ENCODE assay signal across 15 cellular contexts in genomic region chr1:167456926-167457325, GRCh38.
DNase-seq lines count a peak whose midpoint lies in the region; ATAC-seq and TF ChIP-seq lines count a peak whose summit lies in the region.
"Had no signal": no experiment of that assay in that cellular context is flagged by ENCODE, and none has a peak within 500 bp of the region (broad histone marks: within the 10 kb centered on the region; RNA-seq: fewer than 3 reads in every experiment).

No MANE protein-coding gene starts in this region.

- H3K4me3 Mint-ChIP-seq in CD4-positive, CD25-positive, alpha-beta regulatory T cell = peak overlapping the region; percentile 86 to 92 (median 90)
- peak overlapping the region; percentile 83 for H3K4me3 Mint-ChIP-seq in CD8-positive, alpha-beta T cell

- intact Hi-C loops in CD8-positive, alpha-beta T cell (cut with DNase I, micrococcal nuclease) = loop anchor here (2.0 to 10.0 kb wide), 4 partner anchors 14 to 178 kb away; partner anchors contain the start of gene RCSD1 (in 1 of the 2)

- H3K27me3 ChIP-seq in CD4-positive, CD25-positive, alpha-beta regulatory T cell (ENCODE audit: control insufficient read depth, insufficient read depth, low read length) = no peaks in the 10 kb centered on the region
- no peaks in the 10 kb centered on the region for H3K27me3 ChIP-seq in CD8-positive, alpha-beta T cell (ENCODE audit: insufficient read depth, low read length)
- H3K27me3 ChIP-seq: pancreas, tibial nerve had no signal

- no peak for DNase-seq in CD4-positive, CD25-positive, alpha-beta regulatory T cell
- DNase-seq in CD8-positive, alpha-beta T cell = no peak
- DNase-seq in activated T-cell treated with anti-CD3 and anti-CD28 coated beads, Interleukin-2, amount 50 U/mL, for 48 hours = peak; percentile 18 to 21
- DNase-seq in mesenteric fat pad (ENCODE audit: low spot score) (peak; percentile 72), NCI-H1694 treated with DMSO at 0.1 percent for 48 hours (lab: John Stamatoyannopoulos, UW) (no peak), HEK293T (ENCODE audit: extremely low spot score) (no peak)
- DNase-seq: activated CD4-positive, alpha-beta T cell treated with anti-CD3 and anti-CD28 coated beads, Interleukin-2, amount 50 U/mL, for 1 hour; cerebellar nuclear complex; NCI-H2029; OCI-M1; pancreas; small intestine had no signal

- no peaks in the 10 kb centered on the region for H3K27me3 Mint-ChIP-seq in CD4-positive, CD25-positive, alpha-beta regulatory T cell
- no peaks in the 10 kb centered on the region for H3K27me3 Mint-ChIP-seq in CD8-positive, alpha-beta T cell (ENCODE audit: low read depth)

- TF ChIP-seq CTCF in CD8-positive, alpha-beta T cell (IDR thresholded peaks at IDR 0.05) = no peak

- no peak for ATAC-seq in CD4-positive, CD25-positive, alpha-beta regulatory T cell (ENCODE audit: low read depth in 2 of 2)
- no peak for ATAC-seq in CD8-positive, alpha-beta T cell
- ATAC-seq in HG03159 (IDR thresholded peaks at IDR 0.05; ENCODE audit: unreplicated experiment) = no peak
- ATAC-seq: pancreas had no signal

- H3K4me1 ChIP-seq in CD4-positive, CD25-positive, alpha-beta regulatory T cell (ENCODE audit: control insufficient read depth, insufficient read depth, low read length, poor library complexity, severe bottlenecking) = peaks cover 74% of the 10 kb centered on the region
- peaks cover 67% of the 10 kb centered on the region for H3K4me1 ChIP-seq in CD8-positive, alpha-beta T cell (ENCODE audit: insufficient read depth, low read length)

- peaks cover 46 to 82% (median 58%) of the 10 kb centered on the region in 4 donors for H3K4me1 Mint-ChIP-seq in CD4-positive, CD25-positive, alpha-beta regulatory T cell
- peaks cover 77% of the 10 kb centered on the region for H3K4me1 Mint-ChIP-seq in CD8-positive, alpha-beta T cell (ENCODE audit: low read depth)

- H3K36me3 ChIP-seq in CD4-positive, CD25-positive, alpha-beta regulatory T cell (ENCODE audit: control insufficient read depth, insufficient read depth, low read length) = peaks cover 23% of the 10 kb centered on the region
- H3K36me3 ChIP-seq in CD8-positive, alpha-beta T cell (ENCODE audit: insufficient read depth, low read length) = no peaks in the 10 kb centered on the region
- H3K36me3 ChIP-seq: BLaER1, pancreas, tibial nerve had no signal

- CTCF ChIA-PET in CD8-positive, alpha-beta T cell (lab: Charles Lee) = interaction anchor here (0.6 to 4.6 kb wide), 9 partner anchors 9 to 73 kb away, joined by 3 to 27 read pairs (median 4); partner anchors contain the start of gene CD247
- CTCF ChIA-PET in HEK293T (lab: Yijun Ruan, JAX) = interaction anchor here (0.6 kb wide), 1 partner anchor 212 kb away, joined by 4 read pairs; no protein-coding TSS in a partner anchor

- no peaks in the 10 kb centered on the region for H3K9me3 ChIP-seq in CD4-positive, CD25-positive, alpha-beta regulatory T cell (ENCODE audit: control insufficient read depth in 2 of 2, low read length in 2 of 2)
- no peaks in the 10 kb centered on the region for H3K9me3 ChIP-seq in CD8-positive, alpha-beta T cell (ENCODE audit: low read length)
- H3K9me3 ChIP-seq: BLaER1, pancreas, tibial nerve had no signal

- peak overlapping the region; percentile 80 for H3K4me3 ChIP-seq in CD4-positive, CD25-positive, alpha-beta regulatory T cell (ENCODE audit: low read depth, low read length)
- no peak overlapping the region for H3K4me3 ChIP-seq in CD8-positive, alpha-beta T cell (ENCODE audit: low read depth, low read length)

- POLR2A ChIA-PET in CD8-positive, alpha-beta T cell (lab: Charles Lee) = interaction anchor here (1.0 to 4.1 kb wide), 7 partner anchors 10 to 61 kb away, joined by 3 to 49 read pairs (median 10); partner anchors contain the start of gene CD247
- POLR2A ChIA-PET in HEK293T (lab: Yijun Ruan, JAX) = interaction anchor here (0.6 to 2.6 kb wide), 2 partner anchors 12 to 96 kb away, joined by 3 to 12 read pairs; partner anchors contain the start of gene CREG1

- H3K27ac Mint-ChIP-seq in CD4-positive, CD25-positive, alpha-beta regulatory T cell = peak overlapping the region; percentile 57 to 91 (median 90)
- peak overlapping the region; percentile 95 for H3K27ac Mint-ChIP-seq in CD8-positive, alpha-beta T cell

- no peaks in the 10 kb centered on the region for H3K9me3 Mint-ChIP-seq in CD4-positive, CD25-positive, alpha-beta regulatory T cell
- no peaks in the 10 kb centered on the region for H3K9me3 Mint-ChIP-seq in CD8-positive, alpha-beta T cell

- peaks cover 7% of the 10 kb centered on the region for H3K36me3 Mint-ChIP-seq in CD4-positive, CD25-positive, alpha-beta regulatory T cell
- H3K36me3 Mint-ChIP-seq in CD8-positive, alpha-beta T cell = peaks cover 44% of the 10 kb centered on the region

- peak overlapping the region; percentile 98 for H3K27ac ChIP-seq in CD4-positive, CD25-positive, alpha-beta regulatory T cell (ENCODE audit: insufficient read depth, low read length, poor library complexity, severe bottlenecking)
- H3K27ac ChIP-seq in CD8-positive, alpha-beta T cell (ENCODE audit: low read depth, low read length) = no peak overlapping the region
- H3K27ac ChIP-seq: BLaER1 had no signal

TF ChIP-seq in HEK293T, 16 proteins besides CTCF, POLR2A, EP300 and RAD21:
- TF ChIP-seq ELF4 (IDR thresholded peaks at IDR 0.05) (no peak), FOXK2 (IDR thresholded peaks at IDR 0.05) (no peak), FOXA1 (IDR thresholded peaks at IDR 0.05) (no peak), L3MBTL2 (conservative IDR thresholded peaks at IDR 0.05) (no peak), ZNF384 (IDR thresholded peaks at IDR 0.05) (no peak), NFRKB (IDR thresholded peaks at IDR 0.05) (no peak), TARDBP (IDR thresholded peaks at IDR 0.05) (no peak), SUZ12 (IDR thresholded peaks at IDR 0.05) (no peak), ARNT (IDR thresholded peaks at IDR 0.05) (no peak), FOXM1 (IDR thresholded peaks at IDR 0.05; ENCODE audit: borderline replicate concordance) (no peak), CTBP1 (IDR thresholded peaks at IDR 0.05; ENCODE audit: borderline replicate concordance) (no peak), LEF1 (IDR thresholded peaks at IDR 0.05; ENCODE audit: borderline replicate concordance) (no peak)
- TF ChIP-seq, protein P1, sequence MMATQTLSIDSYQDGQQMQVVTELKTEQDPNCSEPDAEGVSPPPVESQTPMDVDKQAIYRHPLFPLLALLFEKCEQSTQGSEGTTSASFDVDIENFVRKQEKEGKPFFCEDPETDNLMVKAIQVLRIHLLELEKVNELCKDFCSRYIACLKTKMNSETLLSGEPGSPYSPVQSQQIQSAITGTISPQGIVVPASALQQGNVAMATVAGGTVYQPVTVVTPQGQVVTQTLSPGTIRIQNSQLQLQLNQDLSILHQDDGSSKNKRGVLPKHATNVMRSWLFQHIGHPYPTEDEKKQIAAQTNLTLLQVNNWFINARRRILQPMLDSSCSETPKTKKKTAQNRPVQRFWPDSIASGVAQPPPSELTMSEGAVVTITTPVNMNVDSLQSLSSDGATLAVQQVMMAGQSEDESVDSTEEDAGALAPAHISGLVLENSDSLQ (IDR thresholded peaks at IDR 0.05) = no peak

Comparison
In these comparisons a context has a peak if more than half of its experiments do, and no peak if none do; other contexts are left out.
1. DNase-seq: peak in activated T-cell treated with anti-CD3 and anti-CD28 coated beads, Interleukin-2, amount 50 U/mL, for 48 hours (2 of 2) and mesenteric fat pad (single experiment); none in CD4-positive, CD25-positive, alpha-beta regulatory T cell (0 of 3), CD8-positive, alpha-beta T cell (0 of 7), NCI-H1694 treated with DMSO at 0.1 percent for 48 hours (single experiment) and HEK293T (single experiment).